In the genomic region with DNA sequence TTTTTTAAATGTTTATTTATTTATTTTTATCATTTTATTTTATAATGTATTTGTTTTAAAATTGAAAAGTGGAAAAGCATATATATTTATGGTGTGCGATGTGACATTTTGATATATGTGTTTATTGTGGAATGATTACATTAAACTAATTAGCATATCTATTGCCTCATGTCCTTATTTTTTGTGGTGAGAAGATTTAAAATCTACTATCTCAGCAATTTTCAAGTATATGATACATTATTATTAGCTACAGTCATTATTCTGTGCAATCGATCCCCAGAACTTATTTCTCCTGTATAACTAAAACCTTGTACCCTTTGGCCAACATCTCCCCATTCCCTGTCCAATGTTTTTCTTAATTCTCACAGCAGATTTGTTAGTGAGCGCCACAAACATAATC, we compare ENCODE assay signal across 8 cellular contexts.
"Had no signal": no experiment of that assay in that cellular context is flagged by ENCODE, and none has a peak within 500 bp of the region (broad histone marks: within the 10 kb centered on the region; RNA-seq: fewer than 3 reads in every experiment).

No MANE protein-coding gene starts in this region.

- H3K4me3 ChIP-seq: GM23338 had no signal

- FAIRE-seq: H1, H54 had no signal

- DNase-seq: H9, HCEC 1CT, KG1 had no signal

- H3K36me3 Mint-ChIP-seq: IgD-negative memory B cell had no signal

- ATAC-seq: GM23338 had no signal

- H3K4me2 ChIP-seq: GM23338 had no signal

- H3K27ac ChIP-seq: HL-60 had no signal

- H2AFZ ChIP-seq: GM23338 had no signal

- H3K4me3 Mint-ChIP-seq: GM23338, H9, IgD-negative memory B cell had no signal

- H3K27ac Mint-ChIP-seq: GM23338, H9, IgD-negative memory B cell had no signal

- H3K4me1 Mint-ChIP-seq: GM23338, IgD-negative memory B cell had no signal
